In the genomic region with DNA sequence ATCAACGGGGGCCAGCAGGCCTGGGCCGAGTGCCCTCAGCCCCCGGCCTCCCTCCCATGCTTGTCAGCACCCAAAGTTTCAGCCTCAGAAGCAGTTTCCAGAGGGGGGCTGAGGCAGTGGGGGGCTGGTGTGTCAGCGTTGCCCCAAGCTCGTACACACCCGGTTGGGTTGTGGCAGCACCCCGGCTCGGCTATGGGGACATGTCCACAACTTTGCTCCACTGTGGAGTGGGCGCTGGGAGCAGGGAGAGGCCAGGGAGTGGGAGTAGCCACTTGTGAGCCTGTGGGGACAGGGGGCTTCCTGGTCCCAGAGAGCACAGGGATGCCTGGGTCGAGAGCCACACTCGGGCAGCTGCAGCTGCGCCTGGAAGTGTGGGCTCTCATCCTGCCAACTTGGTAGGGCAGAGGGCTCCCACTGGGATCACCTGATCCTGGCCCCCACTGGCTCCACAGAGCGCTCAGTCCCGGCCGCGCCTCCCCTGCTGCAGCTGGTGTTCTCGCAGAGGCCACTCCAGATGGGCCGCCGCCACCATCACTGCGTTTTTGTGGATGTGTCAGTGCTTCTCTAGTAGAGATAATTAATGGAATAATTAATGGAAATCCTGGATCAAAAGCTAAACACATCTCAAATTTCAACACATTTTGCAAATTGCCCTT, we compare ENCODE assay signal across 22 cellular contexts.
"Had no signal": no experiment of that assay in that cellular context is flagged by ENCODE, and none has a peak within 500 bp of the region (broad histone marks: within the 10 kb centered on the region; RNA-seq: fewer than 3 reads in every experiment).

No MANE protein-coding gene starts in this region.

- DNase-seq: activated CD4-positive, alpha-beta T cell treated with anti-CD3 and anti-CD28 coated beads, Interleukin-2, amount 10 ng/mL, durations not matched to agents 7 days and 5 days; activated CD8-positive, alpha-beta memory T cell treated with anti-CD3 and anti-CD28 coated beads for 24 hours; activated gamma-delta T cell treated with Interleukin-2 at 50 U/mL for 16 hours; activated naive CD8-positive, alpha-beta T cell treated with anti-CD3 and anti-CD28 coated beads, Interleukin-2, amount 10 ng/mL, durations not matched to agents 7 days and 5 days; effector CD4-positive, alpha-beta T cell; foreskin keratinocyte; glutamatergic neuron; left ventricle myocardium inferior; mucosa of descending colon; naive thymus-derived CD4-positive, alpha-beta T cell; nucleus accumbens; small intestine; stimulated activated CD4-positive, alpha-beta T cell treated with anti-CD3 and anti-CD28 coated beads, Interleukin-4, amount 100 ng/mL, for 4 hours; stimulated activated CD8-positive, alpha-beta memory T cell treated with anti-CD3 and anti-CD28 coated beads, Interleukin-4, amount 100 ng/mL, for 48 hours; T-helper 9 cell had no signal

- H3K4me1 Mint-ChIP-seq: activated CD4-positive, alpha-beta T cell treated with anti-CD3 and anti-CD28 coated beads, Interleukin-2, amount 10 ng/mL, durations not matched to agents 7 days and 5 days; activated naive CD8-positive, alpha-beta T cell treated with anti-CD3 and anti-CD28 coated beads, Interleukin-2, amount 10 ng/mL, durations not matched to agents 7 days and 5 days; central memory CD8-positive, alpha-beta T cell; memory B cell had no signal

- H3K9me3 Mint-ChIP-seq: activated CD4-positive, alpha-beta T cell treated with anti-CD3 and anti-CD28 coated beads, Interleukin-2, amount 10 ng/mL, durations not matched to agents 7 days and 5 days; activated naive CD8-positive, alpha-beta T cell treated with anti-CD3 and anti-CD28 coated beads, Interleukin-2, amount 10 ng/mL, durations not matched to agents 7 days and 5 days; central memory CD8-positive, alpha-beta T cell; memory B cell; naive thymus-derived CD4-positive, alpha-beta T cell; stimulated activated naive CD8-positive, alpha-beta T cell treated with anti-CD3 and anti-CD28 coated beads, Interleukin-15, Interleukin-2, amounts not matched to agents 100 ng/mL and 50 ng/mL, for 24 hours had no signal

- H3K27me3 Mint-ChIP-seq: activated CD4-positive, alpha-beta T cell treated with anti-CD3 and anti-CD28 coated beads, Interleukin-2, amount 10 ng/mL, durations not matched to agents 7 days and 5 days; activated naive CD8-positive, alpha-beta T cell treated with anti-CD3 and anti-CD28 coated beads, Interleukin-2, amount 10 ng/mL, durations not matched to agents 7 days and 5 days; naive thymus-derived CD4-positive, alpha-beta T cell; stimulated activated naive CD8-positive, alpha-beta T cell treated with anti-CD3 and anti-CD28 coated beads, Interleukin-15, Interleukin-2, amounts not matched to agents 100 ng/mL and 50 ng/mL, for 24 hours had no signal

- H3K27me3 ChIP-seq: foreskin keratinocyte, testis had no signal

- H3K27ac ChIP-seq: coronary artery, foreskin keratinocyte, left ventricle myocardium inferior, testis had no signal

- ATAC-seq: mucosa of descending colon; naive thymus-derived CD4-positive, alpha-beta T cell had no signal

- H3K36me3 Mint-ChIP-seq: activated naive CD8-positive, alpha-beta T cell treated with anti-CD3 and anti-CD28 coated beads, Interleukin-2, amount 10 ng/mL, durations not matched to agents 7 days and 5 days; brain; memory B cell; naive thymus-derived CD4-positive, alpha-beta T cell had no signal

- H3K27ac Mint-ChIP-seq: activated CD4-positive, alpha-beta T cell treated with anti-CD3 and anti-CD28 coated beads, Interleukin-2, amount 10 ng/mL, durations not matched to agents 7 days and 5 days; activated naive CD8-positive, alpha-beta T cell treated with anti-CD3 and anti-CD28 coated beads, Interleukin-2, amount 10 ng/mL, durations not matched to agents 7 days and 5 days; brain; memory B cell; naive thymus-derived CD4-positive, alpha-beta T cell; progenitor cell of endocrine pancreas; stimulated activated naive CD8-positive, alpha-beta T cell treated with anti-CD3 and anti-CD28 coated beads, Interleukin-15, Interleukin-2, amounts not matched to agents 100 ng/mL and 50 ng/mL, for 24 hours had no signal

- H3K4me1 ChIP-seq: testis had no signal

- H3K4me3 Mint-ChIP-seq: activated CD4-positive, alpha-beta T cell treated with anti-CD3 and anti-CD28 coated beads, Interleukin-2, amount 10 ng/mL, durations not matched to agents 7 days and 5 days; activated naive CD8-positive, alpha-beta T cell treated with anti-CD3 and anti-CD28 coated beads, Interleukin-2, amount 10 ng/mL, durations not matched to agents 7 days and 5 days; brain; central memory CD8-positive, alpha-beta T cell; memory B cell; naive thymus-derived CD4-positive, alpha-beta T cell; stimulated activated naive CD8-positive, alpha-beta T cell treated with anti-CD3 and anti-CD28 coated beads, Interleukin-15, Interleukin-2, amounts not matched to agents 100 ng/mL and 50 ng/mL, for 24 hours had no signal

- H3K9me3 ChIP-seq: left ventricle myocardium inferior, mucosa of descending colon, testis had no signal

- H3K4me3 ChIP-seq: coronary artery, left ventricle myocardium inferior, mucosa of descending colon, testis had no signal

- H3K36me3 ChIP-seq: left ventricle myocardium inferior had no signal
